Comparison of ENCODE assay signal across 1 cellular context in the genomic region with DNA sequence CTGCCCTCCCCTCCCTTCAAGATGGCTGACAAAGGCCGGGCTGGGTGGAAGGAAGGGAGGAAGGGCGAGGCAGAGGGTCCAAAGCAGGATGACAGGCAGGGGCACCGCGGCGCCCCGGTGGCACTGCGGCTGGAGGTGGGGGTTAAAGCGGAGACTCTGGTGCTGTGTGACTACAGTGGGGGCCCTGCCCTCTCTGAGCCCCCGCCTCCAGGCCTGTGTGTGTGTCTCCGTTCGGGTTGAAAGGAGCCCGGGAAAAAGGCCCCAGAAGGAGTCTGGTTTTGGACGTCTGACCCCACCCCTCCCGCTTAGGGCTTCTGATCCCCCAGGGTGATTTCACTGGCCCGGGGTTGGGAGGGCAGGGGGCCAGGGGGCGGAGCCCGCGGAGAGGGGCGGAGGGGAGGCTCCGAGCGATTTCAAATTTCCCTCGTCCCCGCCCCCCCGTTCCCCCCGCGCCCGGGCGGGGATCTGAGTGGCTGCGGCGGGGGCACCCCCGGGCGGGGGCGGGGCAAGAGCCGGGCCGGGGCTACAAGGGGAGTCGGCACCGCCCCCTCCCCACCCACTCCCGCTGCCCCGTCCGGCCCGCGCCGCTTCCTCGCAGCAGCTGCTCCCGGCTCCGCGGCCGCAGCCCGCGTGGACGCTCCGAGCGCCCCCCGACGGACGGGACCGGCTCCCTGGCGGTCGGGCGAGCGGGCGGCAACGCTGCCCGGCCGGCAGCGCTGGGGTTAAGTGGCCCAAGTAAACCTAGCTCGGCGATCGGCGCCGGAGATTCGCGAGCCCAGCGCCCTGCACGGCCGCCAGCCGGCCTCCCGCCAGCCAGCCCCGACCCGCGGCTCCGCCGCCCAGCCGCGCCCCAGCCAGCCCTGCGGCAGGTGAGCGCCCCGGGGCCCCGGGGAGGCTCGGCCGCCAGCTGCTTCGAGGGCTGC.
TF ChIP-seq lines count a peak whose summit lies in the region.

A gene (plus strand): TSS at position 555 of the 923 bp plus-strand sequence. CDS start 17,939 bp downstream, outside the sequence.

TF ChIP-seq in GM12878, 131 proteins besides CTCF, POLR2A, EP300 and RAD21 (continued from another document):
- TF ChIP-seq SUPT20H (IDR thresholded peaks at IDR 0.05; ENCODE audit: borderline replicate concordance, control insufficient read depth, low read depth, low read length) (no peak), RAD51 (IDR thresholded peaks at IDR 0.05) (no peak), ZNF217 (IDR thresholded peaks at IDR 0.05) (0 out of 2 replicates have a peak, but pooled peaks have one; percentile 40), ZNF274 (IDR thresholded peaks at IDR 0.05; ENCODE audit: insufficient read depth, insufficient read length) (no peak), CBX3 (IDR thresholded peaks at IDR 0.05; ENCODE audit: borderline replicate concordance, low read depth) (no peak), GATAD2B (conservative IDR thresholded peaks at IDR 0.05; ENCODE audit: low read depth) (peak; percentile 61; the same call in 1 of the 2 replicates), PML (IDR thresholded peaks at IDR 0.05; ENCODE audit: low read length) (no peak), TCF12 (IDR thresholded peaks at IDR 0.05; ENCODE audit: low read depth, low read length) (no peak), BACH1 (IDR thresholded peaks at IDR 0.05; ENCODE audit: borderline replicate concordance) (peak; percentile 64; the same call in 1 of the 2 replicates), MYB (IDR thresholded peaks at IDR 0.05; ENCODE audit: borderline replicate concordance, low read depth, low read length) (no peak), NRF1 (conservative IDR thresholded peaks at IDR 0.05; ENCODE audit: low read depth, low read length) (no peak), SREBF2 (IDR thresholded peaks at IDR 0.05; ENCODE audit: low read length) (no peak)
- TF ChIP-seq, protein P1, sequence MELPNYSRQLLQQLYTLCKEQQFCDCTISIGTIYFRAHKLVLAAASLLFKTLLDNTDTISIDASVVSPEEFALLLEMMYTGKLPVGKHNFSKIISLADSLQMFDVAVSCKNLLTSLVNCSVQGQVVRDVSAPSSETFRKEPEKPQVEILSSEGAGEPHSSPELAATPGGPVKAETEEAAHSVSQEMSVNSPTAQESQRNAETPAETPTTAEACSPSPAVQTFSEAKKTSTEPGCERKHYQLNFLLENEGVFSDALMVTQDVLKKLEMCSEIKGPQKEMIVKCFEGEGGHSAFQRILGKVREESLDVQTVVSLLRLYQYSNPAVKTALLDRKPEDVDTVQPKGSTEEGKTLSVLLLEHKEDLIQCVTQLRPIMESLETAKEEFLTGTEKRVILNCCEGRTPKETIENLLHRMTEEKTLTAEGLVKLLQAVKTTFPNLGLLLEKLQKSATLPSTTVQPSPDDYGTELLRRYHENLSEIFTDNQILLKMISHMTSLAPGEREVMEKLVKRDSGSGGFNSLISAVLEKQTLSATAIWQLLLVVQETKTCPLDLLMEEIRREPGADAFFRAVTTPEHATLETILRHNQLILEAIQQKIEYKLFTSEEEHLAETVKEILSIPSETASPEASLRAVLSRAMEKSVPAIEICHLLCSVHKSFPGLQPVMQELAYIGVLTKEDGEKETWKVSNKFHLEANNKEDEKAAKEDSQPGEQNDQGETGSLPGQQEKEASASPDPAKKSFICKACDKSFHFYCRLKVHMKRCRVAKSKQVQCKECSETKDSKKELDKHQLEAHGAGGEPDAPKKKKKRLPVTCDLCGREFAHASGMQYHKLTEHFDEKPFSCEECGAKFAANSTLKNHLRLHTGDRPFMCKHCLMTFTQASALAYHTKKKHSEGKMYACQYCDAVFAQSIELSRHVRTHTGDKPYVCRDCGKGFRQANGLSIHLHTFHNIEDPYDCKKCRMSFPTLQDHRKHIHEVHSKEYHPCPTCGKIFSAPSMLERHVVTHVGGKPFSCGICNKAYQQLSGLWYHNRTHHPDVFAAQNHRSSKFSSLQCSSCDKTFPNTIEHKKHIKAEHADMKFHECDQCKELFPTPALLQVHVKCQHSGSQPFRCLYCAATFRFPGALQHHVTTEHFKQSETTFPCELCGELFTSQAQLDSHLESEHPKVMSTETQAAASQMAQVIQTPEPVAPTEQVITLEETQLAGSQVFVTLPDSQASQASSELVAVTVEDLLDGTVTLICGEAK (IDR thresholded peaks at IDR 0.05; ENCODE audit: borderline replicate concordance): no peak
- TF ChIP-seq, protein P2, sequence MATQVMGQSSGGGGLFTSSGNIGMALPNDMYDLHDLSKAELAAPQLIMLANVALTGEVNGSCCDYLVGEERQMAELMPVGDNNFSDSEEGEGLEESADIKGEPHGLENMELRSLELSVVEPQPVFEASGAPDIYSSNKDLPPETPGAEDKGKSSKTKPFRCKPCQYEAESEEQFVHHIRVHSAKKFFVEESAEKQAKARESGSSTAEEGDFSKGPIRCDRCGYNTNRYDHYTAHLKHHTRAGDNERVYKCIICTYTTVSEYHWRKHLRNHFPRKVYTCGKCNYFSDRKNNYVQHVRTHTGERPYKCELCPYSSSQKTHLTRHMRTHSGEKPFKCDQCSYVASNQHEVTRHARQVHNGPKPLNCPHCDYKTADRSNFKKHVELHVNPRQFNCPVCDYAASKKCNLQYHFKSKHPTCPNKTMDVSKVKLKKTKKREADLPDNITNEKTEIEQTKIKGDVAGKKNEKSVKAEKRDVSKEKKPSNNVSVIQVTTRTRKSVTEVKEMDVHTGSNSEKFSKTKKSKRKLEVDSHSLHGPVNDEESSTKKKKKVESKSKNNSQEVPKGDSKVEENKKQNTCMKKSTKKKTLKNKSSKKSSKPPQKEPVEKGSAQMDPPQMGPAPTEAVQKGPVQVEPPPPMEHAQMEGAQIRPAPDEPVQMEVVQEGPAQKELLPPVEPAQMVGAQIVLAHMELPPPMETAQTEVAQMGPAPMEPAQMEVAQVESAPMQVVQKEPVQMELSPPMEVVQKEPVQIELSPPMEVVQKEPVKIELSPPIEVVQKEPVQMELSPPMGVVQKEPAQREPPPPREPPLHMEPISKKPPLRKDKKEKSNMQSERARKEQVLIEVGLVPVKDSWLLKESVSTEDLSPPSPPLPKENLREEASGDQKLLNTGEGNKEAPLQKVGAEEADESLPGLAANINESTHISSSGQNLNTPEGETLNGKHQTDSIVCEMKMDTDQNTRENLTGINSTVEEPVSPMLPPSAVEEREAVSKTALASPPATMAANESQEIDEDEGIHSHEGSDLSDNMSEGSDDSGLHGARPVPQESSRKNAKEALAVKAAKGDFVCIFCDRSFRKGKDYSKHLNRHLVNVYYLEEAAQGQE (IDR thresholded peaks at IDR 0.05; ENCODE audit: low read depth, low read length): no peak
- TF ChIP-seq, protein P3, sequence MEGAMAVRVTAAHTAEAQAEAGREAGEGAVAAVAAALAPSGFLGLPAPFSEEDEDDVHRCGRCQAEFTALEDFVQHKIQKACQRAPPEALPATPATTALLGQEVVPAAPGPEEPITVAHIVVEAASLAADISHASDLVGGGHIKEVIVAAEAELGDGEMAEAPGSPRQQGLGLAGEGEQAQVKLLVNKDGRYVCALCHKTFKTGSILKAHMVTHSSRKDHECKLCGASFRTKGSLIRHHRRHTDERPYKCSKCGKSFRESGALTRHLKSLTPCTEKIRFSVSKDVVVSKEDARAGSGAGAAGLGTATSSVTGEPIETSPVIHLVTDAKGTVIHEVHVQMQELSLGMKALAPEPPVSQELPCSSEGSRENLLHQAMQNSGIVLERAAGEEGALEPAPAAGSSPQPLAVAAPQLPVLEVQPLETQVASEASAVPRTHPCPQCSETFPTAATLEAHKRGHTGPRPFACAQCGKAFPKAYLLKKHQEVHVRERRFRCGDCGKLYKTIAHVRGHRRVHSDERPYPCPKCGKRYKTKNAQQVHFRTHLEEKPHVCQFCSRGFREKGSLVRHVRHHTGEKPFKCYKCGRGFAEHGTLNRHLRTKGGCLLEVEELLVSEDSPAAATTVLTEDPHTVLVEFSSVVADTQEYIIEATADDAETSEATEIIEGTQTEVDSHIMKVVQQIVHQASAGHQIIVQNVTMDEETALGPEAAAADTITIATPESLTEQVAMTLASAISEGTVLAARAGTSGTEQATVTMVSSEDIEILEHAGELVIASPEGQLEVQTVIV (IDR thresholded peaks at IDR 0.05; ENCODE audit: borderline replicate concordance, partially characterized antibody): no peak
